Comparison of ENCODE assay signal across 12 cellular contexts in the genomic region with DNA sequence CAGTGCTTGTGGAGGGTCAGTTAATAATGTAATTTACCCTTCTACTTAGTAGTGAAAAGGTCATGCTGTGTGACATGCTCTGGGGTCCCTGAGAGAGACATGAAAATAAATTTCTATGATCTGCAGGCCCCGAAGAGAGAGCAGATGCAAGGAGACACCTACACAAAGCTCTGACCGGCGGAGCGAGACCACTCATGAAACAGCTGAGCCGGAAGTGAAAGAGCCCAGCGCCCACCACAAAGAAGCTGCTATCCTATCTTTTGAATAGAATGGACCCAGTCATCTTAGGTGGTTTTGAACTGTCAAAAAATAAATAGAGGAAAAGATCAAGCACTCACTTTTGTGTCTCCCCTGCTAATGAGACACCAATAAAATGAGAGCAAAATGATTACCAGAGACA.
DNase-seq lines count a peak whose midpoint lies in the region; ATAC-seq, FAIRE-seq and TF ChIP-seq lines count a peak whose summit lies in the region.
"Had no signal": no experiment of that assay in that cellular context is flagged by ENCODE, and none has a peak within 500 bp of the region (broad histone marks: within the 10 kb centered on the region; RNA-seq: fewer than 3 reads in every experiment).

No MANE protein-coding gene starts in this region.

- H4K20me1 ChIP-seq in SK-N-SH (ENCODE audit: insufficient read depth): no peaks in the 10 kb centered on the region

- WGBS in SK-N-SH (ENCODE audit: low lambda C conversion rate): 65% methylated on average over 6 of the region's 6 CpGs

- H3K36me3 ChIP-seq in SK-N-SH (replicated peaks in 1 of 2; ENCODE audit: control insufficient read depth in 1 of 2, insufficient read depth in 2 of 2, low read length in 1 of 2): no peaks in the 10 kb centered on the region

- H3K27ac ChIP-seq in SK-N-SH (ENCODE audit: low read depth in 2 of 2, low read length in 1 of 2): no peak overlapping the region

- H3K9me3 ChIP-seq in SK-N-SH: no peaks in the 10 kb centered on the region

- no peak overlapping the region for H3K9ac ChIP-seq in SK-N-SH

- TF ChIP-seq CTCF in GM20000 (IDR thresholded peaks at IDR 0.05; ENCODE audit: extremely low read depth, missing control alignments): no peak
- no peak for TF ChIP-seq CTCF in SK-N-SH (IDR thresholded peaks at IDR 0.05)

- no peak for TF ChIP-seq RAD21 in SK-N-SH (IDR thresholded peaks at IDR 0.05; ENCODE audit: low read length)

- POLR2A ChIA-PET in SK-N-SH (lab: Yijun Ruan, JAX): no interaction called here

- H2AFZ ChIP-seq in SK-N-SH (ENCODE audit: low read depth): no peak overlapping the region

- no peaks in the 10 kb centered on the region for H3K9me2 ChIP-seq in SK-N-SH

- peak; percentile 93 for ATAC-seq in HG03060 (IDR thresholded peaks at IDR 0.05; ENCODE audit: low read depth, unreplicated experiment)

- peak; percentile 32 for DNase-seq in GM18507 (ENCODE audit: extremely low spot score, insufficient read length, low read depth)
- peak; percentile 76 for DNase-seq in GM20000 (ENCODE audit: low spot score)
- peak; percentile 30 for DNase-seq in NCI-H345 (lab: John Stamatoyannopoulos, UW)
- no peak for DNase-seq in superior temporal gyrus (ENCODE audit: extremely low spot score)
- no peak for DNase-seq in inferior parietal cortex (ENCODE audit: extremely low spot score)
- DNase-seq in activated CD4-positive, CD25-positive, alpha-beta regulatory T cell treated with anti-CD3 and anti-CD28 coated beads, Interleukin-2, amount 50 U/mL, for 72 hours: no peak
- no peak for DNase-seq in SK-N-SH
- DNase-seq: activated naive CD4-positive, alpha-beta T cell treated with anti-CD3 and anti-CD28 coated beads, Interleukin-2, amount 50 U/mL, for 16 hours; effector memory CD4-positive, alpha-beta T cell; HFFc6; NCI-H446 had no signal

- no peaks in the 10 kb centered on the region for H3K79me2 ChIP-seq in SK-N-SH (ENCODE audit: insufficient read depth)

- CTCF ChIA-PET in SK-N-SH (lab: Yijun Ruan, JAX): no interaction called here

- H3K4me2 ChIP-seq in SK-N-SH: no peak overlapping the region

- H3K4me1 ChIP-seq in SK-N-SH (ENCODE audit: control insufficient read depth in 1 of 2, insufficient read depth in 2 of 2, low read depth in 1 of 2, low read length in 1 of 2): peaks cover 0 to 2% of the 10 kb centered on the region in 2 experiments; a peak in 1 of 4 replicates

- no peak for TF ChIP-seq EP300 in SK-N-SH (IDR thresholded peaks at IDR 0.05; ENCODE audit: borderline replicate concordance in 1 of 2, low read depth in 1 of 2, low read length in 1 of 2)

- H3F3A ChIP-seq in SK-N-SH (replicated peaks; ENCODE audit: insufficient read depth): no peaks in the 10 kb centered on the region

- no peak overlapping the region for H3K4me3 ChIP-seq in SK-N-SH (ENCODE audit: low read depth in 2 of 2, low read length in 1 of 2)

- FAIRE-seq in GM18507 (lab: Jason Lieb, UNC): peak; percentile 60

- no peaks in the 10 kb centered on the region for H3K27me3 ChIP-seq in SK-N-SH (ENCODE audit: insufficient read depth)

TF ChIP-seq in SK-N-SH, 30 proteins besides CTCF, POLR2A, EP300 and RAD21:
- no peak for TF ChIP-seq TAF1 (IDR thresholded peaks at IDR 0.05; ENCODE audit: borderline replicate concordance, low read depth, low read length)
- no peak for TF ChIP-seq ELF1 (IDR thresholded peaks at IDR 0.05)
- TF ChIP-seq FOXM1 (IDR thresholded peaks at IDR 0.05; ENCODE audit: low read depth): no peak
- TF ChIP-seq MXI1 (IDR thresholded peaks at IDR 0.05; ENCODE audit: low read depth, low read length): no peak
- no peak for TF ChIP-seq SIN3A (IDR thresholded peaks at IDR 0.05; ENCODE audit: borderline replicate concordance, low read depth, low read length)
- TF ChIP-seq NFIC (IDR thresholded peaks at IDR 0.05; ENCODE audit: borderline replicate concordance): no peak
- no peak for TF ChIP-seq FOXJ3 (CRISPR knock-in tag; IDR thresholded peaks at IDR 0.05)
- no peak for TF ChIP-seq POLR2AphosphoS5 (IDR thresholded peaks at IDR 0.05; ENCODE audit: low read depth, low read length)
- TF ChIP-seq, protein P1, sequence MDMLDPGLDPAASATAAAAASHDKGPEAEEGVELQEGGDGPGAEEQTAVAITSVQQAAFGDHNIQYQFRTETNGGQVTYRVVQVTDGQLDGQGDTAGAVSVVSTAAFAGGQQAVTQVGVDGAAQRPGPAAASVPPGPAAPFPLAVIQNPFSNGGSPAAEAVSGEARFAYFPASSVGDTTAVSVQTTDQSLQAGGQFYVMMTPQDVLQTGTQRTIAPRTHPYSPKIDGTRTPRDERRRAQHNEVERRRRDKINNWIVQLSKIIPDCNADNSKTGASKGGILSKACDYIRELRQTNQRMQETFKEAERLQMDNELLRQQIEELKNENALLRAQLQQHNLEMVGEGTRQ (IDR thresholded peaks at IDR 0.05; ENCODE audit: borderline replicate concordance, low read depth, low read length): no peak

Comparison
In these comparisons a context has a peak if more than half of its experiments do, and no peak if none do; other contexts are left out.
1. DNase-seq: peak in GM18507 (single experiment), GM20000 (single experiment) and NCI-H345 (single experiment); none in superior temporal gyrus (single experiment), inferior parietal cortex (single experiment), activated CD4-positive, CD25-positive, alpha-beta regulatory T cell treated with anti-CD3 and anti-CD28 coated beads, Interleukin-2, amount 50 U/mL, for 72 hours (single experiment) and SK-N-SH (single experiment).